ENCODE assay signal across 28 cellular contexts in genomic region chr9:93321220-93321610, GRCh38.
"Had no signal": no experiment of that assay in that cellular context is flagged by ENCODE, and none has a peak within 500 bp of the region (broad histone marks: within the 10 kb centered on the region; RNA-seq: fewer than 3 reads in every experiment).

No MANE protein-coding gene starts in this region.

- H3K36me3 Mint-ChIP-seq: stimulated activated memory B cell treated with anti-CD40 and anti-IgM and Interleukin-4, amounts not matched to agents 10 μg/mL and 1 μg/mL and 100 μg/mL, for 72 hours; T-cell had no signal

- H3K9me3 Mint-ChIP-seq: activated T-helper 1 cell treated with anti-CD3 and anti-CD28 coated beads, Interleukin-12 subunit alpha, Interleukin-12 subunit beta, Interleukin-2, Interleukin-4 antibody, amounts not matched to agents 30 ng/mL and 10 ng/mL and 1 ng/mL, durations not matched to agents 14 hours and 24 hours and 36 hours; central memory CD8-positive, alpha-beta T cell; dendritic cell treated with granulocyte-macrophage colony-stimulating factor and Interleukin-4, amounts not matched to agents 40 ng/mL and 50 ng/mL, for 4 days; stimulated activated memory B cell treated with anti-CD40 and anti-IgM and Interleukin-4, amounts not matched to agents 10 μg/mL and 1 μg/mL and 100 μg/mL, for 72 hours; stimulated activated naive CD8-positive, alpha-beta T cell treated with anti-CD3 and anti-CD28 coated beads, Interleukin-15, amount 100 ng/mL, for 72 hours; T-cell had no signal

- H3K36me3 ChIP-seq: left lung, upper lobe of left lung had no signal

- DNase-seq: activated CD4-positive, alpha-beta T cell treated with anti-CD3 and anti-CD28 coated beads for 36 hours; activated CD4-positive, CD25-positive, alpha-beta regulatory T cell; activated CD8-positive, alpha-beta T cell treated with anti-CD3 and anti-CD28 coated beads, Interleukin-2, amount 10 ng/mL, durations not matched to agents 7 days and 5 days; activated gamma-delta T cell treated with Interleukin-2 at 50 U/mL for 16 hours; activated naive CD4-positive, alpha-beta T cell treated with anti-CD3 and anti-CD28 coated beads, Interleukin-2, amount 50 U/mL, for 16 hours; activated T-cell treated with anti-CD3 and anti-CD28 coated beads, Interleukin-2, amount 50 U/mL, for 1 hour; effector CD4-positive, alpha-beta T cell; foreskin keratinocyte; heart right ventricle; left lung; mesendoderm; mucosa of descending colon; nucleus accumbens; stimulated activated CD4-positive, alpha-beta T cell treated with anti-CD3 and anti-CD28 coated beads, Interleukin-1b, Interleukin-23, amount 100 ng/mL, for 48 hours; stimulated activated CD4-positive, alpha-beta T cell treated with anti-CD3 and anti-CD28 coated beads, Interleukin-4, amount 100 ng/mL, for 4 hours; stimulated activated CD8-positive, alpha-beta memory T cell treated with anti-CD3 and anti-CD28 coated beads, Interleukin-4, amount 100 ng/mL, for 48 hours; stimulated activated naive CD8-positive, alpha-beta T cell treated with anti-CD3 and anti-CD28 coated beads, Interleukin-15, amount 100 ng/mL, for 72 hours; T-cell; upper lobe of left lung had no signal

- H3K27ac Mint-ChIP-seq: activated CD4-positive, alpha-beta T cell treated with anti-CD3 and anti-CD28 coated beads for 36 hours; activated CD8-positive, alpha-beta T cell treated with anti-CD3 and anti-CD28 coated beads, Interleukin-2, amount 10 ng/mL, durations not matched to agents 7 days and 5 days; activated T-helper 1 cell treated with anti-CD3 and anti-CD28 coated beads, Interleukin-12 subunit alpha, Interleukin-12 subunit beta, Interleukin-2, Interleukin-4 antibody, amounts not matched to agents 30 ng/mL and 10 ng/mL and 1 ng/mL, durations not matched to agents 14 hours and 24 hours and 36 hours; dendritic cell treated with granulocyte-macrophage colony-stimulating factor and Interleukin-4, amounts not matched to agents 40 ng/mL and 50 ng/mL, for 4 days; stimulated activated memory B cell treated with anti-CD40 and anti-IgM and Interleukin-4, amounts not matched to agents 10 μg/mL and 1 μg/mL and 100 μg/mL, for 72 hours; stimulated activated naive CD8-positive, alpha-beta T cell treated with anti-CD3 and anti-CD28 coated beads, Interleukin-15, amount 100 ng/mL, for 72 hours; T-cell had no signal

- H3K4me1 ChIP-seq: esophagus muscularis mucosa, foreskin keratinocyte, left lung, parathyroid adenoma, right atrium auricular region, upper lobe of left lung had no signal

- H3K9me3 ChIP-seq: esophagus muscularis mucosa, heart right ventricle, left lung, mucosa of descending colon, right atrium auricular region, upper lobe of left lung had no signal

- H3K4me3 ChIP-seq: esophagus muscularis mucosa, heart right ventricle, left lung, lung, mucosa of descending colon, right atrium auricular region, smooth muscle cell, upper lobe of left lung had no signal

- H3K27ac ChIP-seq: esophagus muscularis mucosa, foreskin keratinocyte, heart right ventricle, left lung, parathyroid adenoma, right atrium auricular region, upper lobe of left lung had no signal

- H3K27me3 ChIP-seq: esophagus muscularis mucosa, foreskin keratinocyte, right atrium auricular region, upper lobe of left lung had no signal

- H3K4me1 Mint-ChIP-seq: stimulated activated memory B cell treated with anti-CD40 and anti-IgM and Interleukin-4, amounts not matched to agents 10 μg/mL and 1 μg/mL and 100 μg/mL, for 72 hours had no signal

- H3K4me3 Mint-ChIP-seq: activated CD4-positive, alpha-beta T cell treated with anti-CD3 and anti-CD28 coated beads for 36 hours; activated CD8-positive, alpha-beta T cell treated with anti-CD3 and anti-CD28 coated beads, Interleukin-2, amount 10 ng/mL, durations not matched to agents 7 days and 5 days; activated T-helper 1 cell treated with anti-CD3 and anti-CD28 coated beads, Interleukin-12 subunit alpha, Interleukin-12 subunit beta, Interleukin-2, Interleukin-4 antibody, amounts not matched to agents 30 ng/mL and 10 ng/mL and 1 ng/mL, durations not matched to agents 14 hours and 24 hours and 36 hours; central memory CD8-positive, alpha-beta T cell; dendritic cell treated with granulocyte-macrophage colony-stimulating factor and Interleukin-4, amounts not matched to agents 40 ng/mL and 50 ng/mL, for 4 days; stimulated activated memory B cell treated with anti-CD40 and anti-IgM and Interleukin-4, amounts not matched to agents 10 μg/mL and 1 μg/mL and 100 μg/mL, for 72 hours; stimulated activated naive CD8-positive, alpha-beta T cell treated with anti-CD3 and anti-CD28 coated beads, Interleukin-15, amount 100 ng/mL, for 72 hours; T-cell had no signal

- ATAC-seq: activated CD4-positive, alpha-beta T cell treated with anti-CD3 and anti-CD28 coated beads for 36 hours; activated CD8-positive, alpha-beta T cell treated with anti-CD3 and anti-CD28 coated beads, Interleukin-2, amount 10 ng/mL, durations not matched to agents 7 days and 5 days; foreskin keratinocyte; heart right ventricle; left lung; mucosa of descending colon; stimulated activated memory B cell treated with anti-CD40 and anti-IgM and Interleukin-4, amounts not matched to agents 10 μg/mL and 1 μg/mL and 100 μg/mL, for 72 hours; stimulated activated naive CD8-positive, alpha-beta T cell treated with anti-CD3 and anti-CD28 coated beads, Interleukin-15, amount 100 ng/mL, for 72 hours; T-cell had no signal
